Comparison of ENCODE assay signal across 8 cellular contexts in genomic region chr12:49060237-49061156, GRCh38. TPM values are rescaled to one million over a fixed set of nuclear protein-coding genes. Genes with fewer than 3 reads are reported as not detected.
DNase-seq lines count a peak whose midpoint lies in the region; ATAC-seq, FAIRE-seq and TF ChIP-seq lines count a peak whose summit lies in the region.

Gene KMT2D (minus strand): TSS chr12:49060794. CDS start chr12:49055324, 5,470 bp downstream.

- DNase-seq in GM04504 (ENCODE audit: low read depth) (peak; percentile 90), NCI-H1930 (lab: John Stamatoyannopoulos, UW) (peak; percentile 80 to 90), T-helper 22 cell (ENCODE audit: low read depth) (peak; percentile 77), astrocyte (ENCODE audit: low read depth) (peak; percentile 97), hepatocyte (ENCODE audit: low spot score) (peak; percentile 95), renal cortical epithelial cell (ENCODE audit: low read depth) (peak; percentile 75), aorta (peak; percentile 96 to 97)

- H3K79me2 ChIP-seq in astrocyte (ENCODE audit: insufficient read depth, low read length) (peaks cover 59% of the 10 kb centered on the region), hepatocyte (peaks cover 53% of the 10 kb centered on the region)

- H3K4me2 ChIP-seq in astrocyte (ENCODE audit: low read length) = peak within 1 kb of the TSS; percentile 99
- peak within 1 kb of the TSS; percentile 99 for H3K4me2 ChIP-seq in hepatocyte

- peaks cover 27% of the 10 kb centered on the region for H3K4me1 Mint-ChIP-seq in astrocyte (ENCODE audit: low read depth, unreplicated experiment)

- no peak for TF ChIP-seq CTCF in astrocyte (IDR thresholded peaks at IDR 0.05; ENCODE audit: insufficient read depth, low read depth, low read length)
- TF ChIP-seq CTCF in hepatocyte (IDR thresholded peaks at IDR 0.05; ENCODE audit: poor library complexity) = peak; percentile 21

- H3K4me1 ChIP-seq in astrocyte (ENCODE audit: insufficient read depth, low read length) (peaks cover 39% of the 10 kb centered on the region), hepatocyte (ENCODE audit: insufficient read depth) (peaks cover 34% of the 10 kb centered on the region), aorta (ENCODE audit: control insufficient read depth in 1 of 2, insufficient read depth in 2 of 2, low read length in 2 of 2) (no peaks in the 10 kb centered on the region)

- H3K4me3 ChIP-seq in astrocyte (ENCODE audit: insufficient read depth, low read depth, low read length) (peak within 1 kb of the TSS; percentile 92), hepatocyte (peak within 1 kb of the TSS; percentile 100), aorta (ENCODE audit: low read length in 2 of 2) (peak within 1 kb of the TSS; percentile 88 to 92)

- H3K27ac Mint-ChIP-seq in astrocyte (ENCODE audit: unreplicated experiment) = peak within 1 kb of the TSS; percentile 97

- H3K27me3 ChIP-seq in astrocyte (ENCODE audit: insufficient read depth, low read length) (no peaks in the 10 kb centered on the region), hepatocyte (no peaks in the 10 kb centered on the region), aorta (ENCODE audit: control insufficient read depth in 1 of 2, insufficient read depth in 2 of 2, low read length in 1 of 2) (no peaks in the 10 kb centered on the region)

- H3K36me3 ChIP-seq in astrocyte (ENCODE audit: insufficient read depth, low read length) = no peaks in the 10 kb centered on the region
- H3K36me3 ChIP-seq in hepatocyte (replicated peaks; ENCODE audit: insufficient read depth, low read depth) = no peaks in the 10 kb centered on the region
- no peaks in the 10 kb centered on the region for H3K36me3 ChIP-seq in aorta (ENCODE audit: control insufficient read depth in 1 of 2, insufficient read depth in 2 of 2, low read length in 1 of 2)

- H3K9me3 Mint-ChIP-seq in astrocyte (ENCODE audit: unreplicated experiment) = no peaks in the 10 kb centered on the region

- intact Hi-C loops in aorta (cut with DNase I) = loop anchor here in 1 of 2 donors (5.0 kb wide), 2 partner anchors 72 to 177 kb away; partner anchors contain the start of gene TUBA1B

- H3K9me2 ChIP-seq in hepatocyte (replicated peaks; ENCODE audit: insufficient read depth) = no peaks in the 10 kb centered on the region

- peaks cover 42% of the 10 kb centered on the region for H4K20me1 ChIP-seq in astrocyte (ENCODE audit: insufficient read depth, low read length)
- peaks cover 42% of the 10 kb centered on the region for H4K20me1 ChIP-seq in hepatocyte (ENCODE audit: insufficient read depth, poor library complexity, severe bottlenecking)

- H3K27me3 Mint-ChIP-seq in astrocyte (ENCODE audit: low read depth, unreplicated experiment) = no peaks in the 10 kb centered on the region

- peak within 1 kb of the TSS; percentile 97 for H3K9ac ChIP-seq in astrocyte (ENCODE audit: low read length)

- peaks cover 5% of the 10 kb centered on the region for H3K36me3 Mint-ChIP-seq in astrocyte (ENCODE audit: low read depth, unreplicated experiment)

- ATAC-seq in HG02798 (IDR thresholded peaks at IDR 0.05; ENCODE audit: poor library complexity, unreplicated experiment) = peak; percentile 59
- ATAC-seq in aorta (ENCODE audit: low FRiP score) = peak; percentile 95

- H3K4me3 Mint-ChIP-seq in astrocyte (ENCODE audit: unreplicated experiment) = peak within 1 kb of the TSS; percentile 98

- H3K9me3 ChIP-seq in astrocyte (ENCODE audit: insufficient read depth, low read depth, low read length) = no peaks in the 10 kb centered on the region
- H3K9me3 ChIP-seq in hepatocyte (ENCODE audit: low read depth) = no peaks in the 10 kb centered on the region
- no peaks in the 10 kb centered on the region for H3K9me3 ChIP-seq in aorta (ENCODE audit: control insufficient read depth, low read length)

- FAIRE-seq in astrocyte (lab: Jason Lieb, UNC) = no peak

- peak within 1 kb of the TSS; percentile 89 for H2AFZ ChIP-seq in astrocyte (ENCODE audit: low read depth, low read length)
- H2AFZ ChIP-seq in hepatocyte = peak within 1 kb of the TSS; percentile 98

- under 1% methylated on average over 32 of the region's 74 CpGs for WGBS in hepatocyte (ENCODE audit: low lambda C conversion rate, missing lambda C conversion rate)
- WGBS in aorta, 2 donors = 0 to 1% methylated on average over 58 to 74 of the region's 74 CpGs

- H3K27ac ChIP-seq in astrocyte (ENCODE audit: low read depth, low read length) (peak within 1 kb of the TSS; percentile 98), hepatocyte (peak within 1 kb of the TSS; percentile 99), aorta (ENCODE audit: low read depth in 1 of 2, low read length in 2 of 2) (peak within 1 kb of the TSS; percentile 84 to 86)

RNA-seq across cellular contexts. Expression of gene KMT2D, which starts in this region (rescaled TPM):
- total RNA-seq in astrocyte (81.7 and 86.9 TPM in 2 replicates), hepatocyte (18.2 and 37.3 TPM in 2 replicates), renal cortical epithelial cell (13.0 and 110 TPM in 2 replicates), aorta (10 to 100 TPM; 88.6 to 97.4 TPM)
- polyA plus RNA-seq in hepatocyte (31.2 and 39.8 TPM in 2 replicates), aorta (10 to 100 TPM; 11.5 to 14.4 TPM)

Comparison
In these comparisons a context has a peak if more than half of its experiments do, and no peak if none do; other contexts are left out.
1. Peak in every context shown above with its lines: DNase-seq, ATAC-seq, H3K4me3 ChIP-seq and H3K27ac ChIP-seq.